In the genomic region with DNA sequence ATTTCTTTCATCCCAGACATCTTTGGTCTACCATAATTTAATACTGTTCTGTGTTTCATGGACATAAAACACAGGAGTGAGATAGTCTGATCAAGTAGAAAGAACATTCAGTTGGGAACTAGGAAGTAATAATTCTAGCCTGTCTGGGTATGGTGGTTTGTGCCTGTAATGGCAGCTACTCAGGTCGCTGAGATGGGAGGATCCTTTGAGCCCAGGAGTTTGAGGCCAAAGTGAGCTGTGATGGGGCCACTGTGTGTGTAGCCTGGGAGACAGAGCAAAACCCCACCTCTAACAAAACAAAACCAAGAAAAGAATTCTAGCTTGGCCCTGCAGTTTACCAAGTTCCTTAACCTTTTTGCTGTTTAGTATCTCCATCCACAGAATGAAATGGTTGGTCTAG, we compare ENCODE assay signal across 1 cellular context.
TF ChIP-seq lines count a peak whose summit lies in the region.

No MANE protein-coding gene starts in this region.

TF ChIP-seq in WTC11, 78 proteins besides CTCF, POLR2A, EP300 and RAD21 (continued from another document):
- TF ChIP-seq ERG (CRISPR knock-in tag; IDR thresholded peaks at IDR 0.05) (no peak), ESRRA (CRISPR knock-in tag; IDR thresholded peaks at IDR 0.05; ENCODE audit: borderline replicate concordance) (no peak), ZNF121 (CRISPR knock-in tag; IDR thresholded peaks at IDR 0.05) (no peak)
- TF ChIP-seq, protein P1, sequence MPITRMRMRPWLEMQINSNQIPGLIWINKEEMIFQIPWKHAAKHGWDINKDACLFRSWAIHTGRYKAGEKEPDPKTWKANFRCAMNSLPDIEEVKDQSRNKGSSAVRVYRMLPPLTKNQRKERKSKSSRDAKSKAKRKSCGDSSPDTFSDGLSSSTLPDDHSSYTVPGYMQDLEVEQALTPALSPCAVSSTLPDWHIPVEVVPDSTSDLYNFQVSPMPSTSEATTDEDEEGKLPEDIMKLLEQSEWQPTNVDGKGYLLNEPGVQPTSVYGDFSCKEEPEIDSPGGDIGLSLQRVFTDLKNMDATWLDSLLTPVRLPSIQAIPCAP (CRISPR knock-in tag; IDR thresholded peaks at IDR 0.05) = no peak
